Comparison of ENCODE assay signal across 29 cellular contexts in genomic region chr3:82954486-82954885, GRCh38.
"Had no signal": no experiment of that assay in that cellular context is flagged by ENCODE, and none has a peak within 500 bp of the region (broad histone marks: within the 10 kb centered on the region; RNA-seq: fewer than 3 reads in every experiment).

No MANE protein-coding gene starts in this region.

- H3K4me1 Mint-ChIP-seq: endodermal cell had no signal

- ATAC-seq: effector memory CD8-positive, alpha-beta T cell; esophagus mucosa; foreskin keratinocyte; gastrocnemius medialis; gastroesophageal sphincter; heart left ventricle; heart right ventricle had no signal

- FAIRE-seq: colon, endometrium, endothelial cell of umbilical vein, frontal cortex had no signal

- H3K9me3 ChIP-seq: colonic mucosa, esophagus muscularis mucosa, esophagus squamous epithelium, gastrocnemius medialis had no signal

- H3K4me3 ChIP-seq: colonic mucosa, coronary artery, dorsolateral prefrontal cortex, esophagus muscularis mucosa, esophagus squamous epithelium, gastrocnemius medialis, gastroesophageal sphincter, heart left ventricle, heart right ventricle had no signal

- H3K27me3 Mint-ChIP-seq: dendritic cell treated with granulocyte-macrophage colony-stimulating factor and Interleukin-4, amounts not matched to agents 40 ng/mL and 50 ng/mL, for 4 days; effector memory CD8-positive, alpha-beta T cell had no signal

- H3K27me3 ChIP-seq: colonic mucosa, dorsolateral prefrontal cortex, esophagus muscularis mucosa, esophagus squamous epithelium, foreskin keratinocyte, gastrocnemius medialis, gastroesophageal sphincter, heart left ventricle, heart right ventricle had no signal

- H3K4me1 ChIP-seq: colonic mucosa, esophagus muscularis mucosa, esophagus squamous epithelium, foreskin keratinocyte, gastrocnemius medialis, gastroesophageal sphincter, heart left ventricle, heart right ventricle had no signal

- H3K36me3 ChIP-seq: colonic mucosa, esophagus muscularis mucosa, esophagus squamous epithelium, gastrocnemius medialis, gastroesophageal sphincter, heart left ventricle, heart right ventricle had no signal

- H3K27ac ChIP-seq: colonic mucosa, coronary artery, dorsolateral prefrontal cortex, epithelial cell of prostate, esophagus muscularis mucosa, esophagus squamous epithelium, foreskin keratinocyte, gastrocnemius medialis, gastroesophageal sphincter, heart left ventricle, heart right ventricle had no signal

- DNase-seq: colonic mucosa; cortex of kidney; dermis blood vessel endothelial cell; dorsolateral prefrontal cortex; effector CD4-positive, alpha-beta T cell; effector CD8-positive, alpha-beta T cell; effector memory CD4-positive, alpha-beta T cell; effector memory CD8-positive, alpha-beta T cell; endodermal cell; erythroblast; esophagus squamous epithelium; foreskin fibroblast; foreskin keratinocyte; foreskin melanocyte; gastrocnemius medialis; glutamatergic neuron; head of caudate nucleus; heart left ventricle; heart right ventricle had no signal

- H3K4me3 Mint-ChIP-seq: dendritic cell treated with granulocyte-macrophage colony-stimulating factor and Interleukin-4, amounts not matched to agents 40 ng/mL and 50 ng/mL, for 4 days; effector memory CD8-positive, alpha-beta T cell; endodermal cell had no signal

- H3K27ac Mint-ChIP-seq: dendritic cell treated with granulocyte-macrophage colony-stimulating factor and Interleukin-4, amounts not matched to agents 40 ng/mL and 50 ng/mL, for 4 days; effector memory CD8-positive, alpha-beta T cell; endodermal cell had no signal
